19 cellular contexts compared by ENCODE assay signal in genomic region chr13:105090244-105090643, GRCh38.
A peak's percentile ranks its signal among the peaks of the same experiment; 100 is the strongest.
DNase-seq lines count a peak whose midpoint lies in the region; ATAC-seq and TF ChIP-seq lines count a peak whose summit lies in the region.
"Had no signal": no experiment of that assay in that cellular context is flagged by ENCODE, and none has a peak within 500 bp of the region (broad histone marks: within the 10 kb centered on the region; RNA-seq: fewer than 3 reads in every experiment).

No MANE protein-coding gene starts in this region.

- DNase-seq in EL (peak; percentile 29), M059J (ENCODE audit: low read depth) (peak; percentile 12), chondrocyte (ENCODE audit: low spot score) (no peak), left lobe of liver (ENCODE audit: low spot score) (no peak), GM20000 (ENCODE audit: low spot score) (no peak)
- DNase-seq: CD4-positive, alpha-beta memory T cell; H7; HFFc6; Kasumi-1; NCI-H1417; NCI-H1930; NCI-H345; NCI-H524 treated with DMSO at 0.1 percent for 48 hours; PC-3; RPMI8226; SIG-M5 had no signal

- H3K4me3 Mint-ChIP-seq in chondrocyte (ENCODE audit: unreplicated experiment), result no peak overlapping the region
- H3K4me3 Mint-ChIP-seq: CD4-positive, alpha-beta memory T cell; HFFc6 had no signal

- no peaks in the 10 kb centered on the region for H3K27me3 Mint-ChIP-seq in chondrocyte (ENCODE audit: low read depth)

- peak overlapping the region; percentile 58 for H3K27ac Mint-ChIP-seq in chondrocyte (ENCODE audit: unreplicated experiment)
- H3K27ac Mint-ChIP-seq: CD4-positive, alpha-beta memory T cell; HFFc6 had no signal

- no peaks in the 10 kb centered on the region for H3K36me3 Mint-ChIP-seq in chondrocyte (ENCODE audit: low read depth)
- H3K36me3 Mint-ChIP-seq: CD4-positive, alpha-beta memory T cell had no signal

- no peaks in the 10 kb centered on the region for H3K9me3 Mint-ChIP-seq in chondrocyte (ENCODE audit: low read depth)

- ATAC-seq in left lobe of liver, result peak; percentile 83
- ATAC-seq in HG03045 (IDR thresholded peaks at IDR 0.05; ENCODE audit: unreplicated experiment), result no peak
- ATAC-seq in HG02852 (IDR thresholded peaks at IDR 0.05; ENCODE audit: unreplicated experiment), result no peak
- ATAC-seq: A549, PC-3 had no signal

- peaks cover 27% of the 10 kb centered on the region for H3K4me1 Mint-ChIP-seq in chondrocyte (ENCODE audit: low read depth)
- H3K4me1 Mint-ChIP-seq: CD4-positive, alpha-beta memory T cell had no signal

- TF ChIP-seq CTCF in chondrocyte (IDR thresholded peaks at IDR 0.05) (no peak), GM20000 (IDR thresholded peaks at IDR 0.05; ENCODE audit: extremely low read depth, missing control alignments) (no peak)

Comparison
In these comparisons a context has a peak if more than half of its experiments do, and no peak if none do; other contexts are left out.
1. DNase-seq: peak in EL (single experiment) and M059J (single experiment); none in chondrocyte (single experiment), left lobe of liver (single experiment) and GM20000 (single experiment).